Comparison of ENCODE assay signal across 1 cellular context in genomic region chr5:32298056-32298420, GRCh38.
TF ChIP-seq lines count a peak whose summit lies in the region.

No MANE protein-coding gene starts in this region.

TF ChIP-seq in K562, 482 proteins besides CTCF, POLR2A, EP300 and RAD21 (continued from another document and continues in another):
- 0 out of 2 replicates have a peak, but pooled peaks have one; percentile 4 for TF ChIP-seq SMAD4 (CRISPR knock-in tag; conservative IDR thresholded peaks at IDR 0.05)
- TF ChIP-seq, protein P1, sequence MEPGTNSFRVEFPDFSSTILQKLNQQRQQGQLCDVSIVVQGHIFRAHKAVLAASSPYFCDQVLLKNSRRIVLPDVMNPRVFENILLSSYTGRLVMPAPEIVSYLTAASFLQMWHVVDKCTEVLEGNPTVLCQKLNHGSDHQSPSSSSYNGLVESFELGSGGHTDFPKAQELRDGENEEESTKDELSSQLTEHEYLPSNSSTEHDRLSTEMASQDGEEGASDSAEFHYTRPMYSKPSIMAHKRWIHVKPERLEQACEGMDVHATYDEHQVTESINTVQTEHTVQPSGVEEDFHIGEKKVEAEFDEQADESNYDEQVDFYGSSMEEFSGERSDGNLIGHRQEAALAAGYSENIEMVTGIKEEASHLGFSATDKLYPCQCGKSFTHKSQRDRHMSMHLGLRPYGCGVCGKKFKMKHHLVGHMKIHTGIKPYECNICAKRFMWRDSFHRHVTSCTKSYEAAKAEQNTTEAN (CRISPR knock-in tag; IDR thresholded peaks at IDR 0.05): no peak
- TF ChIP-seq, protein P2, sequence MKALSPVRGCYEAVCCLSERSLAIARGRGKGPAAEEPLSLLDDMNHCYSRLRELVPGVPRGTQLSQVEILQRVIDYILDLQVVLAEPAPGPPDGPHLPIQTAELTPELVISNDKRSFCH (CRISPR knock-in tag; IDR thresholded peaks at IDR 0.05): no peak
- TF ChIP-seq, protein P2 (tag; IDR thresholded peaks at IDR 0.05): peak; percentile 90
- TF ChIP-seq ELF1 (tag; IDR thresholded peaks at IDR 0.05): no peak
- TF ChIP-seq ZNF347 (CRISPR knock-in tag; IDR thresholded peaks at IDR 0.05; ENCODE audit: low read depth): no peak
- TF ChIP-seq, protein P3, sequence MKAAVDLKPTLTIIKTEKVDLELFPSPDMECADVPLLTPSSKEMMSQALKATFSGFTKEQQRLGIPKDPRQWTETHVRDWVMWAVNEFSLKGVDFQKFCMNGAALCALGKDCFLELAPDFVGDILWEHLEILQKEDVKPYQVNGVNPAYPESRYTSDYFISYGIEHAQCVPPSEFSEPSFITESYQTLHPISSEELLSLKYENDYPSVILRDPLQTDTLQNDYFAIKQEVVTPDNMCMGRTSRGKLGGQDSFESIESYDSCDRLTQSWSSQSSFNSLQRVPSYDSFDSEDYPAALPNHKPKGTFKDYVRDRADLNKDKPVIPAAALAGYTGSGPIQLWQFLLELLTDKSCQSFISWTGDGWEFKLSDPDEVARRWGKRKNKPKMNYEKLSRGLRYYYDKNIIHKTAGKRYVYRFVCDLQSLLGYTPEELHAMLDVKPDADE (conservative IDR thresholded peaks at IDR 0.05; ENCODE audit: control insufficient read depth, low read depth, low read length): no peak
- no peak for TF ChIP-seq SIRT6 (IDR thresholded peaks at IDR 0.05; ENCODE audit: low read depth, low read length)
- TF ChIP-seq NFIC (IDR thresholded peaks at IDR 0.05): 0 out of 2 replicates have a peak, but pooled peaks have one; percentile 0
- TF ChIP-seq CBFB (CRISPR knock-in tag; IDR thresholded peaks at IDR 0.05): no peak
- no peak for TF ChIP-seq ZC3H11A (IDR thresholded peaks at IDR 0.05; ENCODE audit: low read depth, low read length)
- no peak for TF ChIP-seq RFX7 (CRISPR knock-in tag; IDR thresholded peaks at IDR 0.05)
- peak; percentile 40; the same call in 1 of the 2 replicates for TF ChIP-seq RFX1 (IDR thresholded peaks at IDR 0.05)
- 0 out of 2 replicates have a peak, but pooled peaks have one; percentile 3 for TF ChIP-seq DPF2 (IDR thresholded peaks at IDR 0.05)
- TF ChIP-seq ZNF592 (IDR thresholded peaks at IDR 0.05): 0 out of 2 replicates have a peak, but pooled peaks have one; percentile 11
- TF ChIP-seq HES1 (IDR thresholded peaks at IDR 0.05; ENCODE audit: low read depth): no peak
- 0 out of 2 replicates have a peak, but pooled peaks have one; percentile 11 for TF ChIP-seq ZNF583 (CRISPR knock-in tag; IDR thresholded peaks at IDR 0.05)
- TF ChIP-seq USF1 (CRISPR knock-in tag; IDR thresholded peaks at IDR 0.05): no peak
- TF ChIP-seq ZNF668 (CRISPR knock-in tag; IDR thresholded peaks at IDR 0.05): no peak
- TF ChIP-seq, protein P4, sequence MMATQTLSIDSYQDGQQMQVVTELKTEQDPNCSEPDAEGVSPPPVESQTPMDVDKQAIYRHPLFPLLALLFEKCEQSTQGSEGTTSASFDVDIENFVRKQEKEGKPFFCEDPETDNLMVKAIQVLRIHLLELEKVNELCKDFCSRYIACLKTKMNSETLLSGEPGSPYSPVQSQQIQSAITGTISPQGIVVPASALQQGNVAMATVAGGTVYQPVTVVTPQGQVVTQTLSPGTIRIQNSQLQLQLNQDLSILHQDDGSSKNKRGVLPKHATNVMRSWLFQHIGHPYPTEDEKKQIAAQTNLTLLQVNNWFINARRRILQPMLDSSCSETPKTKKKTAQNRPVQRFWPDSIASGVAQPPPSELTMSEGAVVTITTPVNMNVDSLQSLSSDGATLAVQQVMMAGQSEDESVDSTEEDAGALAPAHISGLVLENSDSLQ (IDR thresholded peaks at IDR 0.05): no peak
- TF ChIP-seq NELFE (IDR thresholded peaks at IDR 0.05; ENCODE audit: insufficient read depth, insufficient read length): no peak
- no peak for TF ChIP-seq JUN (IDR thresholded peaks at IDR 0.05; ENCODE audit: borderline replicate concordance, low read depth, low read length)
- no peak for TF ChIP-seq JUN (CRISPR knock-in tag; IDR thresholded peaks at IDR 0.05; ENCODE audit: borderline replicate concordance)
- TF ChIP-seq MEF2A (IDR thresholded peaks at IDR 0.05; ENCODE audit: control insufficient read depth, low read depth, low read length): no peak
- no peak for TF ChIP-seq ZFPM2 (CRISPR knock-in tag; IDR thresholded peaks at IDR 0.05)
- TF ChIP-seq, protein P5, sequence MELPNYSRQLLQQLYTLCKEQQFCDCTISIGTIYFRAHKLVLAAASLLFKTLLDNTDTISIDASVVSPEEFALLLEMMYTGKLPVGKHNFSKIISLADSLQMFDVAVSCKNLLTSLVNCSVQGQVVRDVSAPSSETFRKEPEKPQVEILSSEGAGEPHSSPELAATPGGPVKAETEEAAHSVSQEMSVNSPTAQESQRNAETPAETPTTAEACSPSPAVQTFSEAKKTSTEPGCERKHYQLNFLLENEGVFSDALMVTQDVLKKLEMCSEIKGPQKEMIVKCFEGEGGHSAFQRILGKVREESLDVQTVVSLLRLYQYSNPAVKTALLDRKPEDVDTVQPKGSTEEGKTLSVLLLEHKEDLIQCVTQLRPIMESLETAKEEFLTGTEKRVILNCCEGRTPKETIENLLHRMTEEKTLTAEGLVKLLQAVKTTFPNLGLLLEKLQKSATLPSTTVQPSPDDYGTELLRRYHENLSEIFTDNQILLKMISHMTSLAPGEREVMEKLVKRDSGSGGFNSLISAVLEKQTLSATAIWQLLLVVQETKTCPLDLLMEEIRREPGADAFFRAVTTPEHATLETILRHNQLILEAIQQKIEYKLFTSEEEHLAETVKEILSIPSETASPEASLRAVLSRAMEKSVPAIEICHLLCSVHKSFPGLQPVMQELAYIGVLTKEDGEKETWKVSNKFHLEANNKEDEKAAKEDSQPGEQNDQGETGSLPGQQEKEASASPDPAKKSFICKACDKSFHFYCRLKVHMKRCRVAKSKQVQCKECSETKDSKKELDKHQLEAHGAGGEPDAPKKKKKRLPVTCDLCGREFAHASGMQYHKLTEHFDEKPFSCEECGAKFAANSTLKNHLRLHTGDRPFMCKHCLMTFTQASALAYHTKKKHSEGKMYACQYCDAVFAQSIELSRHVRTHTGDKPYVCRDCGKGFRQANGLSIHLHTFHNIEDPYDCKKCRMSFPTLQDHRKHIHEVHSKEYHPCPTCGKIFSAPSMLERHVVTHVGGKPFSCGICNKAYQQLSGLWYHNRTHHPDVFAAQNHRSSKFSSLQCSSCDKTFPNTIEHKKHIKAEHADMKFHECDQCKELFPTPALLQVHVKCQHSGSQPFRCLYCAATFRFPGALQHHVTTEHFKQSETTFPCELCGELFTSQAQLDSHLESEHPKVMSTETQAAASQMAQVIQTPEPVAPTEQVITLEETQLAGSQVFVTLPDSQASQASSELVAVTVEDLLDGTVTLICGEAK (IDR thresholded peaks at IDR 0.05): no peak
- TF ChIP-seq, protein P5 (CRISPR knock-in tag; IDR thresholded peaks at IDR 0.05): no peak
- no peak for TF ChIP-seq XRCC4 (IDR thresholded peaks at IDR 0.05; ENCODE audit: extremely low read depth, insufficient read depth, insufficient read length)
- TF ChIP-seq, protein P6, sequence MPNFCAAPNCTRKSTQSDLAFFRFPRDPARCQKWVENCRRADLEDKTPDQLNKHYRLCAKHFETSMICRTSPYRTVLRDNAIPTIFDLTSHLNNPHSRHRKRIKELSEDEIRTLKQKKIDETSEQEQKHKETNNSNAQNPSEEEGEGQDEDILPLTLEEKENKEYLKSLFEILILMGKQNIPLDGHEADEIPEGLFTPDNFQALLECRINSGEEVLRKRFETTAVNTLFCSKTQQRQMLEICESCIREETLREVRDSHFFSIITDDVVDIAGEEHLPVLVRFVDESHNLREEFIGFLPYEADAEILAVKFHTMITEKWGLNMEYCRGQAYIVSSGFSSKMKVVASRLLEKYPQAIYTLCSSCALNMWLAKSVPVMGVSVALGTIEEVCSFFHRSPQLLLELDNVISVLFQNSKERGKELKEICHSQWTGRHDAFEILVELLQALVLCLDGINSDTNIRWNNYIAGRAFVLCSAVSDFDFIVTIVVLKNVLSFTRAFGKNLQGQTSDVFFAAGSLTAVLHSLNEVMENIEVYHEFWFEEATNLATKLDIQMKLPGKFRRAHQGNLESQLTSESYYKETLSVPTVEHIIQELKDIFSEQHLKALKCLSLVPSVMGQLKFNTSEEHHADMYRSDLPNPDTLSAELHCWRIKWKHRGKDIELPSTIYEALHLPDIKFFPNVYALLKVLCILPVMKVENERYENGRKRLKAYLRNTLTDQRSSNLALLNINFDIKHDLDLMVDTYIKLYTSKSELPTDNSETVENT (CRISPR knock-in tag; IDR thresholded peaks at IDR 0.05): no peak
- TF ChIP-seq, protein P7, sequence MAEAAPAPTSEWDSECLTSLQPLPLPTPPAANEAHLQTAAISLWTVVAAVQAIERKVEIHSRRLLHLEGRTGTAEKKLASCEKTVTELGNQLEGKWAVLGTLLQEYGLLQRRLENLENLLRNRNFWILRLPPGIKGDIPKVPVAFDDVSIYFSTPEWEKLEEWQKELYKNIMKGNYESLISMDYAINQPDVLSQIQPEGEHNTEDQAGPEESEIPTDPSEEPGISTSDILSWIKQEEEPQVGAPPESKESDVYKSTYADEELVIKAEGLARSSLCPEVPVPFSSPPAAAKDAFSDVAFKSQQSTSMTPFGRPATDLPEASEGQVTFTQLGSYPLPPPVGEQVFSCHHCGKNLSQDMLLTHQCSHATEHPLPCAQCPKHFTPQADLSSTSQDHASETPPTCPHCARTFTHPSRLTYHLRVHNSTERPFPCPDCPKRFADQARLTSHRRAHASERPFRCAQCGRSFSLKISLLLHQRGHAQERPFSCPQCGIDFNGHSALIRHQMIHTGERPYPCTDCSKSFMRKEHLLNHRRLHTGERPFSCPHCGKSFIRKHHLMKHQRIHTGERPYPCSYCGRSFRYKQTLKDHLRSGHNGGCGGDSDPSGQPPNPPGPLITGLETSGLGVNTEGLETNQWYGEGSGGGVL (CRISPR knock-in tag; IDR thresholded peaks at IDR 0.05): no peak
- TF ChIP-seq GATAD2A (IDR thresholded peaks at IDR 0.05): 0 out of 2 replicates have a peak, but pooled peaks have one; percentile 31
